Comparison of ENCODE assay signal across 18 cellular contexts in genomic region chr5:8446179-8446578, GRCh38.
"Had no signal": no experiment of that assay in that cellular context is flagged by ENCODE, and none has a peak within 500 bp of the region (broad histone marks: within the 10 kb centered on the region; RNA-seq: fewer than 3 reads in every experiment).

No MANE protein-coding gene starts in this region.

- H3K27ac ChIP-seq: ascending aorta, breast epithelium, neutrophil had no signal

- H3K36me3 Mint-ChIP-seq: memory B cell had no signal

- ATAC-seq: activated naive CD8-positive, alpha-beta T cell treated with anti-CD3 and anti-CD28 coated beads, Interleukin-2, amount 50 U/mL, for 24 hours; left ventricle myocardium superior; mucosa of descending colon; naive thymus-derived CD4-positive, alpha-beta T cell had no signal

- H3K27me3 ChIP-seq: ascending aorta, breast epithelium, neutrophil had no signal

- H3K4me1 Mint-ChIP-seq: activated naive CD8-positive, alpha-beta T cell treated with anti-CD3 and anti-CD28 coated beads, Interleukin-2, amount 50 U/mL, for 24 hours; memory B cell; naive thymus-derived CD4-positive, alpha-beta T cell had no signal

- H3K9me3 ChIP-seq: ascending aorta, mucosa of descending colon, neutrophil had no signal

- H3K27me3 Mint-ChIP-seq: activated naive CD8-positive, alpha-beta T cell treated with anti-CD3 and anti-CD28 coated beads, Interleukin-2, amount 50 U/mL, for 24 hours; memory B cell; naive thymus-derived CD4-positive, alpha-beta T cell had no signal

- DNase-seq: activated CD4-positive, alpha-beta T cell treated with anti-CD3 and anti-CD28 coated beads, Interleukin-2, amount 50 U/mL, for 1 hour; activated naive CD4-positive, alpha-beta T cell treated with anti-CD3 and anti-CD28 coated beads for 36 hours; activated naive CD8-positive, alpha-beta T cell treated with anti-CD3 and anti-CD28 coated beads, Interleukin-2, amount 50 U/mL, for 24 hours; activated T-cell treated with anti-CD3 and anti-CD28 coated beads for 4 hours; cerebellar nuclear complex; effector CD8-positive, alpha-beta T cell; foreskin fibroblast; left ventricle myocardium superior; mucosa of descending colon; naive thymus-derived CD4-positive, alpha-beta T cell; posterior cingulate gyrus; retina; stimulated activated CD4-positive, alpha-beta T cell treated with anti-CD3 and anti-CD28 coated beads, Interleukin-12 subunit alpha, Interleukin-12 subunit beta, amount 100 ng/mL, for 4 hours; stimulated activated CD4-positive, alpha-beta T cell treated with anti-CD3 and anti-CD28 coated beads, Interleukin-2, amount 100 ng/mL, for 24 hours had no signal

- H3K36me3 ChIP-seq: ascending aorta, breast epithelium, neutrophil had no signal

- H3K4me3 Mint-ChIP-seq: activated naive CD4-positive, alpha-beta T cell treated with anti-CD3 and anti-CD28 coated beads for 36 hours; activated naive CD8-positive, alpha-beta T cell treated with anti-CD3 and anti-CD28 coated beads, Interleukin-2, amount 50 U/mL, for 24 hours; memory B cell; naive thymus-derived CD4-positive, alpha-beta T cell had no signal

- H3K4me1 ChIP-seq: ascending aorta, breast epithelium had no signal

- H3K4me3 ChIP-seq: ascending aorta, breast epithelium, mucosa of descending colon had no signal

- H3K9me3 Mint-ChIP-seq: activated naive CD8-positive, alpha-beta T cell treated with anti-CD3 and anti-CD28 coated beads, Interleukin-2, amount 50 U/mL, for 24 hours; memory B cell had no signal

- H3K27ac Mint-ChIP-seq: activated naive CD4-positive, alpha-beta T cell treated with anti-CD3 and anti-CD28 coated beads for 36 hours; activated naive CD8-positive, alpha-beta T cell treated with anti-CD3 and anti-CD28 coated beads, Interleukin-2, amount 50 U/mL, for 24 hours; memory B cell; naive thymus-derived CD4-positive, alpha-beta T cell had no signal
